In genomic region chr14:24146622-24146977, GRCh38 we compare ENCODE assay signal across 8 cellular contexts. TPM values are rescaled to one million over a fixed set of nuclear protein-coding genes. Genes with fewer than 3 reads are reported as not detected.
DNase-seq lines count a peak whose midpoint lies in the region; ATAC-seq and TF ChIP-seq lines count a peak whose summit lies in the region.

No MANE protein-coding gene starts in this region.

- H3K9me3 Mint-ChIP-seq in progenitor cell of endocrine pancreas (ENCODE audit: low read depth) = no peaks in the 10 kb centered on the region

- peak overlapping the region; percentile 98 for H3K27ac ChIP-seq in left ventricle myocardium inferior (replicated peaks)

- peaks cover 61% of the 10 kb centered on the region for H3K4me1 ChIP-seq in left ventricle myocardium inferior

- H3K9me3 ChIP-seq in left ventricle myocardium inferior (replicated peaks) = no peaks in the 10 kb centered on the region

- peaks cover 7% of the 10 kb centered on the region for H3K36me3 Mint-ChIP-seq in progenitor cell of endocrine pancreas (ENCODE audit: insufficient read depth)

- TF ChIP-seq CTCF in GM13977 (IDR thresholded peaks at IDR 0.05; ENCODE audit: extremely low read depth, insufficient read depth, missing control alignments) (no peak), left ventricle myocardium inferior (IDR thresholded peaks at IDR 0.05; ENCODE audit: borderline replicate concordance) (no peak), progenitor cell of endocrine pancreas (IDR thresholded peaks at IDR 0.05; ENCODE audit: unreplicated experiment) (peak; percentile 12)

- no peaks in the 10 kb centered on the region for H3K27me3 ChIP-seq in left ventricle myocardium inferior (ENCODE audit: low read depth)

- ATAC-seq in HG02884 (IDR thresholded peaks at IDR 0.05; ENCODE audit: unreplicated experiment) = peak; percentile 49

- in situ Hi-C loops in GM13977 (cut with MboI; ENCODE audit: low pct_unique_long_range_greater_than_20kb, low sequenced_read_pairs, unreplicated experiment) = no loop called here

- no peaks in the 10 kb centered on the region for H3K27me3 Mint-ChIP-seq in progenitor cell of endocrine pancreas

- DNase-seq in GM13977 (ENCODE audit: low spot score) (peak; percentile 98), NCI-H146 (lab: John Stamatoyannopoulos, UW) (peak; percentile 99), T-helper 1 cell (peak; percentile 75 to 95 (median 77)), amniotic stem cell (lab: John Stamatoyannopoulos, UW) (peak; percentile 90), left ventricle myocardium inferior (peak; percentile 93), progenitor cell of endocrine pancreas (ENCODE audit: low spot score, unreplicated experiment) (peak; percentile 96), ureter (ENCODE audit: low spot score) (peak; percentile 94)

- H3K27ac Mint-ChIP-seq in progenitor cell of endocrine pancreas = peak overlapping the region; percentile 97

- intact Hi-C loops in left ventricle myocardium inferior (cut with micrococcal nuclease) = no loop called here

- H3K4me3 ChIP-seq in left ventricle myocardium inferior = peak overlapping the region; percentile 99

- H3K4me1 Mint-ChIP-seq in progenitor cell of endocrine pancreas (ENCODE audit: low read depth) = peaks cover 22% of the 10 kb centered on the region

- H3K36me3 ChIP-seq in left ventricle myocardium inferior = peaks cover 46% of the 10 kb centered on the region

- H3K4me3 Mint-ChIP-seq in progenitor cell of endocrine pancreas (ENCODE audit: low read depth) = peak overlapping the region; percentile 99

RNA-seq across cellular contexts. Expression of gene PSME2, which starts 0.2 kb away (rescaled TPM):
- total RNA-seq in left ventricle myocardium inferior = 89.7 TPM
- 118 and 120 TPM in 2 replicates for total RNA-seq in progenitor cell of endocrine pancreas
- 213 TPM for total RNA-seq in ureter

RNA-seq across cellular contexts. Expression of gene RNF31, which starts 0.7 kb away (rescaled TPM):
- total RNA-seq in left ventricle myocardium inferior (34.8 TPM), progenitor cell of endocrine pancreas (99.3 and 104 TPM in 2 replicates), ureter (86.6 TPM)

RNA-seq across cellular contexts. Expression of gene EMC9, which starts 5.2 kb away (rescaled TPM):
- total RNA-seq in left ventricle myocardium inferior (14.5 TPM), progenitor cell of endocrine pancreas (22.8 and 22.9 TPM in 2 replicates), ureter (25.7 TPM)

RNA-seq across cellular contexts. Expression of gene PSME1, which starts 10.6 kb away (rescaled TPM):
- total RNA-seq in left ventricle myocardium inferior (108 TPM), progenitor cell of endocrine pancreas (101 and 103 TPM in 2 replicates), ureter (227 TPM)

RNA-seq across cellular contexts. Expression of gene IRF9, which starts 14.5 kb away (rescaled TPM):
- total RNA-seq in left ventricle myocardium inferior (24.0 TPM), progenitor cell of endocrine pancreas (57.4 and 62.4 TPM in 2 replicates), ureter (101 TPM)

Comparison
In these comparisons a context has a peak if more than half of its experiments do, and no peak if none do; other contexts are left out.
1. Peak in every context shown above with its lines: DNase-seq, ATAC-seq, H3K4me3 ChIP-seq and H3K27ac ChIP-seq.